1 cellular context compared by ENCODE assay signal in genomic region chr22:19968450-19968891, GRCh38.
TF ChIP-seq lines count a peak whose summit lies in the region.

No MANE protein-coding gene starts in this region.

TF ChIP-seq in K562, 482 proteins besides CTCF, POLR2A, EP300 and RAD21 (continued from another document):
- TF ChIP-seq CHD7 (IDR thresholded peaks at IDR 0.05; ENCODE audit: low read depth, low read length) (peak; percentile 21), POLR2G (IDR thresholded peaks at IDR 0.05; ENCODE audit: low read depth, low read length) (peak; percentile 75)
